ENCODE assay signal across 25 cellular contexts in the genomic region with DNA sequence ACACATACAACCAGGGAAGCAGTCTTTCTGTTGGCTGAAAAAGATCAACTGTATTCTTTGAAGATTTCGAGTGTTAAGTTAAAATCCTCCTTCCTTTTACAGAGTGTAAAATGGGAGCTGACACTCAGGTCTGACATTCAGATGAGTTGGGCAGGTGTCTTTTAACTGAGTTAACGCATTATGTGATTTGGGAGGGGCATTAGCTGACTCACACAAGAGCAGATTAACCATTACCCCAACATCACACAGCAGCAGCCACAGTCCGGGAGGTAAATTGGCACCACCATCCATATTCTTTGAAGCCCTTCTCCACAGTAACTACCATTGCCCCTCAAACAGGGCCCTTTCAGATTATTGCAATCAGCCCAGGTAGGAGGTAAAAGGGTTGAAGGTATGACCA. TPM values are rescaled to one million over a fixed set of nuclear protein-coding genes. Genes with fewer than 3 reads are reported as not detected.
DNase-seq lines count a peak whose midpoint lies in the region; ATAC-seq, FAIRE-seq and TF ChIP-seq lines count a peak whose summit lies in the region.
"Had no signal": no experiment of that assay in that cellular context is flagged by ENCODE, and none has a peak within 500 bp of the region (broad histone marks: within the 10 kb centered on the region; RNA-seq: fewer than 3 reads in every experiment).

No MANE protein-coding gene starts in this region.

- no peaks in the 10 kb centered on the region for H3K36me3 ChIP-seq in breast epithelium
- H3K36me3 ChIP-seq in mesenchymal stem cell (ENCODE audit: control insufficient read depth in 1 of 2, insufficient read depth in 2 of 2, low read depth in 1 of 2, low read length in 2 of 2), result peaks cover 0 to 19% of the 10 kb centered on the region in 2 experiments
- peaks cover 0 to 12% of the 10 kb centered on the region in 2 donors for H3K36me3 ChIP-seq in gastrocnemius medialis
- H3K36me3 ChIP-seq: BLaER1, cardiac muscle cell, HAP-1 had no signal

- H2AFZ ChIP-seq in mesenchymal stem cell (ENCODE audit: low read depth, low read length), result no peak overlapping the region

- WGBS in mesenchymal stem cell, result 94% methylated on average over 3 of the region's 3 CpGs

- peak overlapping the region; percentile 62 for H2AK5ac ChIP-seq in mesenchymal stem cell (ENCODE audit: low read length, severe bottlenecking)

- H3K27ac Mint-ChIP-seq in MCF 10A (ENCODE audit: low read depth, unreplicated experiment), result no peak overlapping the region
- H3K27ac Mint-ChIP-seq: T-cell, type B pancreatic cell had no signal

- no peak overlapping the region for H3K9ac ChIP-seq in mesenchymal stem cell (ENCODE audit: low read length)
- H3K9ac ChIP-seq: BLaER1 had no signal

- no peak for TF ChIP-seq CTCF in breast epithelium (IDR thresholded peaks at IDR 0.05)
- no peak for TF ChIP-seq CTCF in MCF 10A (IDR thresholded peaks at IDR 0.05; ENCODE audit: unreplicated experiment)
- TF ChIP-seq CTCF in epithelial cell of proximal tubule (conservative IDR thresholded peaks at IDR 0.05; ENCODE audit: low read depth, low read length), result no peak
- no peak for TF ChIP-seq CTCF in gastrocnemius medialis (IDR thresholded peaks at IDR 0.05 in 4 of 5, conservative IDR thresholded peaks at IDR 0.05 in 1 of 5)

- POLR2A ChIA-PET in MCF 10A (lab: Yijun Ruan, JAX), result interaction anchor here (0.6 to 2.6 kb wide), 8 partner anchors 9 to 84 kb away, joined by 3 to 16 read pairs (median 4); partner anchors contain the start of gene JAK1

- intact Hi-C loops in breast epithelium (cut with DNase I; ENCODE audit: low total_unique reads) (no loop called here), MCF 10A (cut with micrococcal nuclease) (no loop called here), gastrocnemius medialis (cut with DNase I; ENCODE audit: low total_unique reads) (no loop called here)

- no peak overlapping the region for H2BK5ac ChIP-seq in mesenchymal stem cell (ENCODE audit: low read depth, low read length, poor library complexity, severe bottlenecking)

- H3K4me3 Mint-ChIP-seq in MCF 10A (ENCODE audit: unreplicated experiment), result no peak overlapping the region
- H3K4me3 Mint-ChIP-seq: T-cell, type B pancreatic cell had no signal

- peaks cover 0 to 6% of the 10 kb centered on the region in 2 donors for H3K4me1 ChIP-seq in breast epithelium
- H3K4me1 ChIP-seq in mesenchymal stem cell (ENCODE audit: control insufficient read depth, insufficient read depth, low read depth, low read length), result peaks cover 8% of the 10 kb centered on the region
- H3K4me1 ChIP-seq in gastrocnemius medialis, result peaks cover 3 to 4% of the 10 kb centered on the region in 2 donors
- H3K4me1 ChIP-seq: gastroesophageal sphincter, HAP-1 had no signal

- DNase-seq in breast epithelium (ENCODE audit: low spot score in 2 of 2) (no peak), MCF 10A (ENCODE audit: unreplicated experiment) (no peak), epithelial cell of proximal tubule (ENCODE audit: low read depth) (peak; percentile 70), mesenchymal stem cell (no peak), middle frontal gyrus (ENCODE audit: extremely low spot score, low spot score) (no peak), NCI-H748 (lab: John Stamatoyannopoulos, UW; ENCODE audit: unreplicated experiment) (no peak), urothelium cell line (ENCODE audit: low spot score) (no peak), gastrocnemius medialis (no peak)
- DNase-seq: activated CD4-positive, alpha-beta T cell treated with anti-CD3 and anti-CD28 coated beads for 48 hours; activated effector memory CD4-positive, alpha-beta T cell treated with anti-CD3 and anti-CD28 coated beads, Interleukin-2, amount 50 U/mL, for 16 hours; DMS 273 treated with DMSO at 0.1 percent for 48 hours; left ventricle myocardium inferior; MM.1S; NCI-H446 treated with DMSO at 0.1 percent for 48 hours; SHP77; stimulated activated naive CD4-positive, alpha-beta T cell treated with Interleukin-2 at 50 U/mL for 16 hours; T-cell had no signal

- H2BK120ac ChIP-seq in mesenchymal stem cell (ENCODE audit: low read depth, low read length), result no peak overlapping the region

- no peak for TF ChIP-seq POLR2A in breast epithelium (IDR thresholded peaks at IDR 0.05)
- no peak for TF ChIP-seq POLR2A in gastrocnemius medialis (IDR thresholded peaks at IDR 0.05)

- CTCF ChIA-PET in MCF 10A (lab: Yijun Ruan, JAX), result no interaction called here

- H3K9me3 Mint-ChIP-seq in MCF 10A (ENCODE audit: unreplicated experiment), result no peaks in the 10 kb centered on the region
- H3K9me3 Mint-ChIP-seq: T-cell, type B pancreatic cell had no signal

- no peak for ATAC-seq in gastrocnemius medialis
- ATAC-seq: gastroesophageal sphincter, sciatic nerve, T-cell had no signal

- in situ Hi-C loops in gastrocnemius medialis (cut with MboI; ENCODE audit: low sequenced_read_pairs in 4 of 4), result no loop called here

- H3K4me1 Mint-ChIP-seq in MCF 10A (ENCODE audit: insufficient read depth, unreplicated experiment), result peaks cover 19% of the 10 kb centered on the region

- no peak overlapping the region for H4K91ac ChIP-seq in mesenchymal stem cell (ENCODE audit: low read length)

- no peak for FAIRE-seq in urothelium cell line (lab: Jason Lieb, UNC)
- FAIRE-seq: A204.1 had no signal

- H3K4ac ChIP-seq in mesenchymal stem cell (ENCODE audit: low read depth in 1 of 2, low read length in 2 of 2), result no peak overlapping the region

- H3K4me3 ChIP-seq in breast epithelium, result no peak overlapping the region
- H3K4me3 ChIP-seq in epithelial cell of proximal tubule (ENCODE audit: low read depth, low read length), result no peak overlapping the region
- no peak overlapping the region for H3K4me3 ChIP-seq in mesenchymal stem cell (ENCODE audit: insufficient read depth in 1 of 2, low read depth in 1 of 2, low read length in 2 of 2)
- H3K4me3 ChIP-seq in gastrocnemius medialis, result no peak overlapping the region
- H3K4me3 ChIP-seq: BLaER1, cardiac muscle cell, gastroesophageal sphincter, HAP-1, left ventricle myocardium inferior had no signal

- no peaks in the 10 kb centered on the region for H3K79me1 ChIP-seq in mesenchymal stem cell (replicated peaks; ENCODE audit: low read length, poor library complexity, severe bottlenecking)

- H3K27me3 Mint-ChIP-seq in MCF 10A (ENCODE audit: insufficient read depth, unreplicated experiment), result no peaks in the 10 kb centered on the region
- H3K27me3 Mint-ChIP-seq: T-cell, type B pancreatic cell had no signal

- no peaks in the 10 kb centered on the region for H3K9me3 ChIP-seq in breast epithelium
- H3K9me3 ChIP-seq in mesenchymal stem cell (ENCODE audit: control insufficient read depth, low read length), result no peaks in the 10 kb centered on the region
- no peaks in the 10 kb centered on the region for H3K9me3 ChIP-seq in gastrocnemius medialis
- H3K9me3 ChIP-seq: BLaER1, gastroesophageal sphincter, HAP-1, left ventricle myocardium inferior had no signal

- no peak overlapping the region for H3K4me2 ChIP-seq in mesenchymal stem cell (ENCODE audit: low read length, poor library complexity, severe bottlenecking)
- H3K4me2 ChIP-seq: BLaER1 had no signal

- no peak overlapping the region for H4K8ac ChIP-seq in mesenchymal stem cell (ENCODE audit: low read length)

- H3K27ac ChIP-seq in breast epithelium, result peak overlapping the region; percentile 33 to 66
- H3K27ac ChIP-seq in mesenchymal stem cell (ENCODE audit: low read length, poor library complexity, severe bottlenecking), result no peak overlapping the region
- H3K27ac ChIP-seq in gastrocnemius medialis, result no peak overlapping the region
- H3K27ac ChIP-seq: BLaER1, cardiac muscle cell, epithelial cell of prostate, gastroesophageal sphincter, left ventricle myocardium inferior had no signal

- no peak overlapping the region for H3K14ac ChIP-seq in mesenchymal stem cell (ENCODE audit: low read length in 2 of 2)

- H3K23ac ChIP-seq in mesenchymal stem cell (ENCODE audit: low read length in 2 of 2), result no peak overlapping the region

- H3K18ac ChIP-seq in mesenchymal stem cell (ENCODE audit: low read depth in 1 of 2, low read length in 2 of 2), result no peak overlapping the region

- no peak overlapping the region for H2BK15ac ChIP-seq in mesenchymal stem cell (ENCODE audit: low read depth, poor library complexity, severe bottlenecking)

- H3K27me3 ChIP-seq in breast epithelium (no peaks in the 10 kb centered on the region), mesenchymal stem cell (ENCODE audit: control insufficient read depth in 1 of 2, insufficient read depth in 1 of 2, low read length in 2 of 2) (no peaks in the 10 kb centered on the region), gastrocnemius medialis (no peaks in the 10 kb centered on the region)
- H3K27me3 ChIP-seq: BLaER1, cardiac muscle cell, gastroesophageal sphincter had no signal

- no peaks in the 10 kb centered on the region for H3K36me3 Mint-ChIP-seq in MCF 10A (ENCODE audit: insufficient read depth, unreplicated experiment)
- H3K36me3 Mint-ChIP-seq: T-cell, type B pancreatic cell had no signal

- no TSS peak for BruUV-seq in MCF 10A (replicated peaks; lab: Mats Ljungman, UMichigan)

- H2BK12ac ChIP-seq in mesenchymal stem cell (ENCODE audit: low read length in 2 of 2), result no peak overlapping the region

RNA-seq across cellular contexts. Expression of gene JAK1, which starts 15.8 kb away (rescaled TPM):
- 100 to 1,000 TPM; 179 to 258 (median 196) TPM for total RNA-seq in breast epithelium
- 73.1 and 80.0 TPM in 2 replicates for total RNA-seq in MCF 10A (2022)
- 77.5 and 110 TPM in 2 replicates for total RNA-seq in epithelial cell of proximal tubule
- 69.2 TPM for polyA plus RNA-seq in mesenchymal stem cell (2013, experiment 1 of 2)
- 68.5 TPM for polyA plus RNA-seq in mesenchymal stem cell (2013, experiment 2 of 2)
- total RNA-seq in gastrocnemius medialis, result 100 to 1,000 TPM; 121 to 241 (median 165) TPM

Comparison
In these comparisons a context has a peak if more than half of its experiments do, and no peak if none do; other contexts are left out.
1. H3K27ac ChIP-seq: peak in breast epithelium (2 of 2); none in mesenchymal stem cell (single experiment) and gastrocnemius medialis (0 of 4).